ENCODE assay signal across 8 cellular contexts in the genomic region with DNA sequence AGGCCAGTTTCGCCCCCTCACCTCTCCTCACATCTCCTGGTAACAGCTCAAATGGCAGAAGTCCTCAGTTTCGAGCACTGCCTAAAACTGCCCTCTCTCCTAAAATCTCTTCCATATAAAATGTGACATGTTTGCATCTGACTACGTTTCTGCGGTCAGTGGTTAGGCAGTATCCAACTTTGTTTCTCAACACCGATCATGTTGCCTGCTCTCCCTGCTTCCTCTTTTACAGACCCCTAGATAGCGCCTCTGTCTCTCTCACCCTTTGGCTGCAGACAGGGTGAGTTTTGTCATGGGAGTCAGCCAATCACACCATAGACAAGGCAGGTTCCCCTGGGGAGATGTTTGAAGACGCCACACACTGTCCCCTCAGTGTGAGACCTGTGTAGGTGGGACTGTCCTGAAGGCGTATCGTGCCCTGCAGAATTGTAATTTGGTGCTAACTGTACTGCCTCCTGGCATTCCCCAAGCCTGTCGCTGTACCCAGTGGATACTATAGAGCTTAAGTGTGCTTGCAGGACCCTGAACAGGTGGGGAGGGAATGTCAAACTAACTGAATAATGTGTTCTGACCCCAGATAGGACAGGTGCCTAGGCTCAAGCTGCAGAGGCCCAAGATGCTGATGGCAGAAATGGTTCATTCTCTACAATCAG. TPM values are rescaled to one million over a fixed set of nuclear protein-coding genes. Genes with fewer than 3 reads are reported as not detected.
DNase-seq lines count a peak whose midpoint lies in the region; ATAC-seq and TF ChIP-seq lines count a peak whose summit lies in the region.

No MANE protein-coding gene starts in this region.

- WGBS in ovary, 3 donors, result 38 to 61% (median 51%) methylated on average over 9 to 10 of the region's 10 CpGs

- TF ChIP-seq POLR2A in ovary (IDR thresholded peaks at IDR 0.05), result no peak

- H3K9me3 ChIP-seq in ovary, result no peaks in the 10 kb centered on the region

- no peaks in the 10 kb centered on the region for H3K36me3 ChIP-seq in ovary

- DNase-seq in SW480 (ENCODE audit: low spot score) (peak; percentile 8), fibroblast of villous mesenchyme (ENCODE audit: low read depth) (peak; percentile 76), ovary (peak in 1 of 5 donors; percentile 15), SIG-M5 (lab: John Stamatoyannopoulos, UW) (no peak), A172 (ENCODE audit: low spot score) (no peak), ACHN (no peak)

- peak overlapping the region; percentile 33 to 81 for H3K27ac ChIP-seq in ovary

- intact Hi-C loops in ovary (cut with DNase I), result loop anchor here in 1 of 4 donors (10.0 kb wide), 1 partner anchor 229 kb away; no protein-coding TSS in a partner anchor

- no peaks in the 10 kb centered on the region for H3K27me3 ChIP-seq in ovary

- TF ChIP-seq EP300 in ovary (IDR thresholded peaks at IDR 0.05), result no peak

- TF ChIP-seq CTCF in fibroblast of villous mesenchyme (IDR thresholded peaks at IDR 0.05; ENCODE audit: insufficient read depth, low read depth, low read length), result no peak
- TF ChIP-seq CTCF in ovary (IDR thresholded peaks at IDR 0.05), result no peak

- peak overlapping the region; percentile 92 for H3K4me3 ChIP-seq in fibroblast of villous mesenchyme (ENCODE audit: low read depth, low read length)
- peak overlapping the region; percentile 90 for H3K4me3 ChIP-seq in ovary

- peaks cover 6% of the 10 kb centered on the region for H3K4me1 ChIP-seq in ovary (ENCODE audit: insufficient read depth)

- in situ Hi-C loops in ACHN (cut with HindIII; ENCODE audit: low pct_ligation_motif_present, low pct_unique_long_range_greater_than_20kb, low sequenced_read_pairs), result no loop called here

- ATAC-seq in GM18868 (IDR thresholded peaks at IDR 0.05; ENCODE audit: unreplicated experiment) (peak; percentile 62), HG02870 (IDR thresholded peaks at IDR 0.05; ENCODE audit: unreplicated experiment) (peak; percentile 43)

RNA-seq across cellular contexts. Expression of a gene that starts 1.1 kb away (rescaled TPM):
- total RNA-seq in fibroblast of villous mesenchyme, result 162 and 187 TPM in 2 replicates
- 10 to 100 TPM; 63.5 to 99.3 (median 88.6) TPM for total RNA-seq in ovary
- polyA plus RNA-seq in ovary, result 100 to 1,000 TPM in 1 of 2 donors, 10 to 100 TPM in 1; 80.7 to 159 TPM
- 438 and 450 TPM in 2 replicates for total RNA-seq in A172 (2014; rRNA removed; shearing (Covaris generic))

RNA-seq across cellular contexts. Expression of a gene that starts 45.6 kb away (rescaled TPM):
- total RNA-seq in fibroblast of villous mesenchyme (50.3 and 72.1 TPM in 2 replicates), ovary (10 to 100 TPM; 13.2 to 54.7 (median 23.4) TPM)
- polyA plus RNA-seq in ovary, result 10 to 100 TPM; 40.4 to 57.2 TPM
- 26.2 and 28.3 TPM in 2 replicates for total RNA-seq in A172 (2014; rRNA removed; shearing (Covaris generic))

Comparison
In these comparisons a context has a peak if more than half of its experiments do, and no peak if none do; other contexts are left out.
1. DNase-seq: peak in SW480 (single experiment) and fibroblast of villous mesenchyme (single experiment); none in SIG-M5 (single experiment), A172 (single experiment) and ACHN (single experiment).